8 cellular contexts compared by ENCODE assay signal in genomic region chr14:75223664-75224154, GRCh38. TPM values are rescaled to one million over a fixed set of nuclear protein-coding genes. Genes with fewer than 3 reads are reported as not detected.
DNase-seq lines count a peak whose midpoint lies in the region; ATAC-seq and TF ChIP-seq lines count a peak whose summit lies in the region.

No MANE protein-coding gene starts in this region.

- H2AFZ ChIP-seq in IMR-90 (replicated peaks; ENCODE audit: low read length, poor library complexity), result no peak overlapping the region

- in situ Hi-C loops in IMR-90 (cut with MboI; ENCODE audit: low sequenced_read_pairs), result no loop called here

- H3K36me3 ChIP-seq in IMR-90 (ENCODE audit: control insufficient read depth, insufficient read depth, low read length) (no peaks in the 10 kb centered on the region), spleen (no peaks in the 10 kb centered on the region)
- no peaks in the 10 kb centered on the region for H3K36me3 ChIP-seq in naive thymus-derived CD4-positive, alpha-beta T cell (ENCODE audit: control insufficient read depth in 2 of 3, insufficient read depth in 3 of 3, low read length in 3 of 3)

- intact Hi-C loops in IMR-90 (cut with micrococcal nuclease) (no loop called here), spleen (cut with DNase I; ENCODE audit: low total_unique reads) (no loop called here)
- intact Hi-C loops in naive thymus-derived CD4-positive, alpha-beta T cell (cut with micrococcal nuclease), result no loop called here

- H3K18ac ChIP-seq in IMR-90 (ENCODE audit: low read depth, low read length), result no peak overlapping the region; the same call in 1 of the 2 replicates

- peak overlapping the region; percentile 36 for H2BK5ac ChIP-seq in IMR-90 (ENCODE audit: low read depth, low read length, poor library complexity, severe bottlenecking)

- BruUV-seq in IMR-90 (replicated peaks; lab: Mats Ljungman, UMichigan), result no TSS peak

- POLR2A ChIA-PET in IMR-90 (lab: Charles Lee; ENCODE audit: unreplicated experiment), result no interaction called here
- POLR2A ChIA-PET in naive thymus-derived CD4-positive, alpha-beta T cell (lab: Charles Lee), result no interaction called here

- H4K91ac ChIP-seq in IMR-90 (ENCODE audit: insufficient read depth, low read depth, low read length), result no peak overlapping the region

- H3K9ac ChIP-seq in IMR-90 (ENCODE audit: low read depth, low read length), result no peak overlapping the region

- H3K4me1 ChIP-seq in IMR-90 (ENCODE audit: control insufficient read depth, insufficient read depth, low read length) (peaks cover 10% of the 10 kb centered on the region), spleen (peaks cover 13 to 66% (median 46%) of the 10 kb centered on the region in 6 donors)
- H3K4me1 ChIP-seq in naive thymus-derived CD4-positive, alpha-beta T cell (ENCODE audit: control insufficient read depth in 2 of 2, insufficient read depth in 2 of 2, low read length in 2 of 2), result no peaks in the 10 kb centered on the region

- H3K27ac Mint-ChIP-seq in naive thymus-derived CD4-positive, alpha-beta T cell, result no peak overlapping the region

- H3K9me3 ChIP-seq in IMR-90 (ENCODE audit: control insufficient read depth, insufficient read depth, low read length), result no peaks in the 10 kb centered on the region
- no peaks in the 10 kb centered on the region for H3K9me3 ChIP-seq in naive thymus-derived CD4-positive, alpha-beta T cell (ENCODE audit: control insufficient read depth in 2 of 3, low read length in 3 of 3)
- no peaks in the 10 kb centered on the region for H3K9me3 ChIP-seq in spleen

- H3K27me3 ChIP-seq in IMR-90 (ENCODE audit: control insufficient read depth, insufficient read depth, low read length) (no peaks in the 10 kb centered on the region), spleen (replicated peaks in 1 of 7) (no peaks in the 10 kb centered on the region)
- H3K27me3 ChIP-seq in naive thymus-derived CD4-positive, alpha-beta T cell (ENCODE audit: control insufficient read depth in 2 of 2, insufficient read depth in 2 of 2, low read length in 2 of 2), result no peaks in the 10 kb centered on the region

- no peak overlapping the region for H3K4me3 Mint-ChIP-seq in naive thymus-derived CD4-positive, alpha-beta T cell

- H3K27ac ChIP-seq in IMR-90 (ENCODE audit: insufficient read depth, low read length) (no peak overlapping the region), spleen (peak overlapping the region in 2 of 8 donors; percentile 7 to 33)
- H3K27ac ChIP-seq in naive thymus-derived CD4-positive, alpha-beta T cell (ENCODE audit: low read depth, low read length), result no peak overlapping the region

- H3K4me1 Mint-ChIP-seq in naive thymus-derived CD4-positive, alpha-beta T cell, result peaks cover 13 to 23% (median 18%) of the 10 kb centered on the region in 7 donors

- TF ChIP-seq POLR2A in IMR-90 (IDR thresholded peaks at IDR 0.05; ENCODE audit: low read depth, low read length), result no peak
- no peak for TF ChIP-seq POLR2A in spleen (IDR thresholded peaks at IDR 0.05)

- no peaks in the 10 kb centered on the region for H3K79me1 ChIP-seq in IMR-90 (ENCODE audit: low read depth in 1 of 2, low read length in 2 of 2)

- peak; percentile 32 for ATAC-seq in IMR-90 (ENCODE audit: low read depth)
- ATAC-seq in naive thymus-derived CD4-positive, alpha-beta T cell, result peak; percentile 56

- peak overlapping the region; percentile 48; the same call in 1 of the 2 replicates for H2BK120ac ChIP-seq in IMR-90 (ENCODE audit: low read depth, low read length)

- H3K36me3 Mint-ChIP-seq in naive thymus-derived CD4-positive, alpha-beta T cell, result no peaks in the 10 kb centered on the region

- 0 out of 2 replicates have a peak overlapping the region, but pooled peaks have one; percentile 38 for H3K4ac ChIP-seq in IMR-90 (ENCODE audit: low read depth, low read length)

- no peak overlapping the region for H3K23ac ChIP-seq in IMR-90 (ENCODE audit: low read depth, low read length)

- DNase-seq in NCI-H2107 treated with DMSO at 0.1 percent for 48 hours (lab: John Stamatoyannopoulos, UW; ENCODE audit: unreplicated experiment) (peak; percentile 35), NCI-H2107 (lab: John Stamatoyannopoulos, UW) (no peak), IMR-90 (peak; percentile 58), anterior cingulate cortex (lab: John Stamatoyannopoulos, UW) (peak in 30 of 58 donors; percentile 1 to 44 (median 14)), spleen (no peak), NCI-H2196 (lab: John Stamatoyannopoulos, UW; ENCODE audit: unreplicated experiment) (no peak)
- DNase-seq in naive thymus-derived CD4-positive, alpha-beta T cell, result no peak
- DNase-seq in stimulated activated naive CD4-positive, alpha-beta T cell treated with Interleukin-2 at 50 U/mL for 16 hours (lab: John Stamatoyannopoulos, UW), result no peak

- H4K8ac ChIP-seq in IMR-90 (ENCODE audit: low read depth in 2 of 2, low read length in 2 of 2), result no peak overlapping the region

- CTCF ChIA-PET in IMR-90 (lab: Yijun Ruan, JAX), result interaction anchor here (0.6 kb wide), 1 partner anchor 9 kb away, joined by 4 read pairs; no protein-coding TSS in a partner anchor
- CTCF ChIA-PET in naive thymus-derived CD4-positive, alpha-beta T cell (lab: Charles Lee), result interaction anchor here (0.6 kb wide), 1 partner anchor 622 kb away, joined by 3 read pairs; no protein-coding TSS in a partner anchor

- H4K20me1 ChIP-seq in IMR-90 (ENCODE audit: insufficient read depth, low read length), result no peaks in the 10 kb centered on the region

- H4K5ac ChIP-seq in IMR-90 (ENCODE audit: low read depth, low read length), result no peak overlapping the region

- H3K14ac ChIP-seq in IMR-90 (replicated peaks; ENCODE audit: low read depth, low read length), result no peak overlapping the region

- peaks cover 14% of the 10 kb centered on the region for H3K9me1 ChIP-seq in IMR-90 (ENCODE audit: insufficient read depth, low read length)

- TF ChIP-seq CTCF in IMR-90 (conservative IDR thresholded peaks at IDR 0.05; ENCODE audit: low read depth, low read length), result no peak
- no peak for TF ChIP-seq CTCF in spleen (IDR thresholded peaks at IDR 0.05 in 8 of 11, conservative IDR thresholded peaks at IDR 0.05 in 3 of 11)

- no peak overlapping the region for H3K56ac ChIP-seq in IMR-90 (ENCODE audit: extremely low read depth, insufficient read depth, low read length)

- peaks cover 0 to 12% (median 0%) of the 10 kb centered on the region in 5 donors for H3K27me3 Mint-ChIP-seq in naive thymus-derived CD4-positive, alpha-beta T cell

- H3K4me3 ChIP-seq in IMR-90 (ENCODE audit: insufficient read depth, low read depth, low read length), result no peak overlapping the region
- H3K4me3 ChIP-seq in naive thymus-derived CD4-positive, alpha-beta T cell (ENCODE audit: low read length), result no peak overlapping the region
- H3K4me3 ChIP-seq in spleen, result peak overlapping the region in 1 of 8 donors; percentile 11

- TF ChIP-seq RAD21 in IMR-90 (IDR thresholded peaks at IDR 0.05; ENCODE audit: low read length), result no peak

- WGBS in IMR-90 (ENCODE audit: extremely low coverage in 2 of 2, insufficient read length in 1 of 2), 2 experiments, result 60% methylated on average over 3 of the region's 4 CpGs; no CpG with 5 or more reads in 1 of the 2 experiments
- WGBS in spleen, 5 donors, result 53 to 62% (median 54%) methylated on average over 4 of the region's 4 CpGs

- no peak overlapping the region for H2BK15ac ChIP-seq in IMR-90 (ENCODE audit: low read depth, low read length)

- no peak overlapping the region for H2AK9ac ChIP-seq in IMR-90 (replicated peaks; ENCODE audit: low read depth, low read length, poor library complexity)

- no peak overlapping the region for H3K4me2 ChIP-seq in IMR-90 (ENCODE audit: low read depth, low read length)

- H2BK20ac ChIP-seq in IMR-90 (ENCODE audit: low read depth, low read length), result peak overlapping the region; percentile 67; the same call in 1 of the 2 replicates

- peak overlapping the region; percentile 37; the same call in 1 of the 2 replicates for H2AK5ac ChIP-seq in IMR-90 (ENCODE audit: low read depth, low read length)

- dilution Hi-C loops in IMR-90 (cut with HindIII; ENCODE audit: low sequenced_read_pairs, unreplicated experiment), result no loop called here

- H3K9me3 Mint-ChIP-seq in naive thymus-derived CD4-positive, alpha-beta T cell, result no peaks in the 10 kb centered on the region

TF ChIP-seq in IMR-90, 13 proteins besides CTCF, POLR2A, EP300 and RAD21:
- TF ChIP-seq MXI1 (IDR thresholded peaks at IDR 0.05; ENCODE audit: borderline replicate concordance, low read depth, low read length) (no peak), BHLHE40 (IDR thresholded peaks at IDR 0.05; ENCODE audit: low read depth, low read length) (0 out of 2 replicates have a peak, but pooled peaks have one; percentile 13)

RNA-seq across cellular contexts. Expression of gene TMED10, which starts 47.3 kb away (rescaled TPM):
- total RNA-seq in IMR-90 (2012; rRNA removed) (327 and 441 TPM in 2 replicates), spleen (100 to 1,000 TPM; 167 to 212 (median 191) TPM)
- polyA plus RNA-seq in IMR-90 (2012; rRNA removed) (244 and 254 TPM in 2 replicates), spleen (10 to 100 TPM; 33.3 to 52.2 (median 46.6) TPM)
- polyA plus RNA-seq in IMR-90 (2012; cell fraction: cytosol; rRNA removed), result 142 and 290 TPM in 2 replicates
- 69.6 and 90.7 TPM in 2 replicates for polyA plus RNA-seq in IMR-90 (2012; cell fraction: nucleus; rRNA removed; ENCODE audit: low replicate concordance)
- 100 to 1,000 TPM; 155 to 233 (median 171) TPM for total RNA-seq in naive thymus-derived CD4-positive, alpha-beta T cell
- polyA plus RNA-seq in naive thymus-derived CD4-positive, alpha-beta T cell, result 100 to 1,000 TPM; 204 to 245 TPM

RNA-seq across cellular contexts. Expression of gene FOS, which starts 54.9 kb away (rescaled TPM):
- total RNA-seq in IMR-90 (2012; rRNA removed) (53.6 and 86.7 TPM in 2 replicates), spleen (100 to 1,000 TPM in 5 of 7 donors, 10 to 100 TPM in 2; 46.0 to 414 (median 192) TPM)
- polyA plus RNA-seq in IMR-90 (2012; rRNA removed) (171 and 406 TPM in 2 replicates), spleen (10 to 100 TPM; 18.8 to 32.9 (median 20.2) TPM)
- 405 and 665 TPM in 2 replicates for polyA plus RNA-seq in IMR-90 (2012; cell fraction: cytosol; rRNA removed)
- 1,840 and 2,271 TPM in 2 replicates for polyA plus RNA-seq in IMR-90 (2012; cell fraction: nucleus; rRNA removed; ENCODE audit: low replicate concordance)
- total RNA-seq in naive thymus-derived CD4-positive, alpha-beta T cell, result 1,000 to 10,000 TPM in 2 of 5 experiments, 10 to 100 TPM in 2, 1 to 10 TPM in 1; 9.4 to 4,557 (median 14.4) TPM
- 10 to 100 TPM; 27.5 to 96.7 TPM for polyA plus RNA-seq in naive thymus-derived CD4-positive, alpha-beta T cell

Comparison
In these comparisons a context has a peak if more than half of its experiments do, and no peak if none do; other contexts are left out.
1. DNase-seq: peak in NCI-H2107 treated with DMSO at 0.1 percent for 48 hours (single experiment), IMR-90 (single experiment) and anterior cingulate cortex (30 of 58); none in NCI-H2107 (single experiment), naive thymus-derived CD4-positive, alpha-beta T cell (0 of 9), spleen (single experiment), NCI-H2196 (single experiment) and stimulated activated naive CD4-positive, alpha-beta T cell treated with Interleukin-2 at 50 U/mL for 16 hours (single experiment).